20 cellular contexts compared by ENCODE assay signal in the genomic region with DNA sequence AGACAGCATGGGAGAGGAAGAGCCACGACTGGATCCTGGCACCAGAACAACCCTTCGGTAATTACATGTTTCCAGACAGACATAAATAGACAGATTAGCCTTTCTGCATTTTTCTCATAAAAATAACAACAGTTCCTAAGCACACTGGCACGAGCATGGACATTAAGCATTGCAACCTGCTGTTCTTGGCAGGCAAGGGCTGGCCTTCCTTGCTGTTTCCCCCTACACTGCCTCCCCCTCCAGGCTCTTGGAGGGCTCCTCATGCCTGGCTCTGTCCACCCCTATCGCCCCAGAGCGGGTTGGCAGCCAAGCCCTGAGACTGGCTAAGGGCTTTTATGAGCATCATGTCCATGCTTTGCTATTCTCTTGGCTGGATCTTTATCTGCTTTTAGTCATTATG.
A peak's percentile ranks its signal among the peaks of the same experiment; 100 is the strongest.
DNase-seq lines count a peak whose midpoint lies in the region; ATAC-seq and TF ChIP-seq lines count a peak whose summit lies in the region.
"Had no signal": no experiment of that assay in that cellular context is flagged by ENCODE, and none has a peak within 500 bp of the region (broad histone marks: within the 10 kb centered on the region; RNA-seq: fewer than 3 reads in every experiment).

No MANE protein-coding gene starts in this region.

- H3K36me3 Mint-ChIP-seq in nephron progenitor cell (ENCODE audit: low read depth), result no peaks in the 10 kb centered on the region
- H3K36me3 Mint-ChIP-seq: activated naive CD4-positive, alpha-beta T cell treated with anti-CD3 and anti-CD28 coated beads, Interleukin-2, amount 10 ng/mL, durations not matched to agents 7 days and 5 days had no signal

- H3K4me1 Mint-ChIP-seq in nephron progenitor cell, result peaks cover 7% of the 10 kb centered on the region
- H3K4me1 Mint-ChIP-seq: activated CD4-positive, alpha-beta T cell treated with anti-CD3 and anti-CD28 coated beads for 36 hours; activated naive CD4-positive, alpha-beta T cell treated with anti-CD3 and anti-CD28 coated beads, Interleukin-2, amount 10 ng/mL, durations not matched to agents 7 days and 5 days had no signal

- no peak overlapping the region for H3K4me3 Mint-ChIP-seq in nephron progenitor cell
- H3K4me3 Mint-ChIP-seq: activated CD4-positive, alpha-beta T cell treated with anti-CD3 and anti-CD28 coated beads for 36 hours; activated naive CD4-positive, alpha-beta T cell treated with anti-CD3 and anti-CD28 coated beads, Interleukin-2, amount 10 ng/mL, durations not matched to agents 7 days and 5 days had no signal

- H3K27ac ChIP-seq in VCaP, result peak overlapping the region; percentile 75
- H3K27ac ChIP-seq: brain microvascular endothelial cell, thyroid gland had no signal

- H3K27ac Mint-ChIP-seq in nephron progenitor cell, result no peak overlapping the region
- H3K27ac Mint-ChIP-seq: activated CD4-positive, alpha-beta T cell treated with anti-CD3 and anti-CD28 coated beads for 36 hours; activated naive CD4-positive, alpha-beta T cell treated with anti-CD3 and anti-CD28 coated beads, Interleukin-2, amount 10 ng/mL, durations not matched to agents 7 days and 5 days had no signal

- intact Hi-C loops in Right ventricle myocardium superior (cut with DNase I), result no loop called here

- ATAC-seq in Right ventricle myocardium superior (ENCODE audit: poor library complexity) (peak; percentile 65), HG03565 (IDR thresholded peaks at IDR 0.05; ENCODE audit: unreplicated experiment) (no peak)
- ATAC-seq: activated CD4-positive, alpha-beta T cell treated with anti-CD3 and anti-CD28 coated beads for 36 hours; GM12878 had no signal

- H3K27me3 Mint-ChIP-seq in nephron progenitor cell (ENCODE audit: low read depth, poor library complexity), result peaks cover 11% of the 10 kb centered on the region

- TF ChIP-seq CTCF in VCaP (conservative IDR thresholded peaks at IDR 0.05) (no peak), retinal pigment epithelial cell (conservative IDR thresholded peaks at IDR 0.05; ENCODE audit: low read depth, low read length) (no peak), nephron progenitor cell (IDR thresholded peaks at IDR 0.05) (no peak)

- DNase-seq in GM04504 (ENCODE audit: low read depth) (peak; percentile 43), Right ventricle myocardium superior (peak; percentile 58), retinal pigment epithelial cell (ENCODE audit: low read depth) (peak; percentile 23), NCI-H1048 (lab: John Stamatoyannopoulos, UW) (no peak), nephron progenitor cell (no peak)
- DNase-seq in activated CD4-positive, alpha-beta T cell treated with anti-CD3 and anti-CD28 coated beads for 4 hours, result no peak
- DNase-seq: activated CD4-positive, alpha-beta T cell treated with anti-CD3 and anti-CD28 coated beads for 36 hours; activated naive CD4-positive, alpha-beta T cell treated with anti-CD3 and anti-CD28 coated beads, Interleukin-2, amount 10 ng/mL, durations not matched to agents 7 days and 5 days; brain microvascular endothelial cell; effector CD8-positive, alpha-beta T cell; NCI-H1930; NCI-H69; nucleus accumbens; SK-N-SH; small intestine; T1000; thyroid gland had no signal

- H3K4me3 ChIP-seq in retinal pigment epithelial cell (ENCODE audit: low read length), result no peak overlapping the region
- H3K4me3 ChIP-seq: GM12878, thyroid gland had no signal

- H3K9me3 Mint-ChIP-seq in nephron progenitor cell, result no peaks in the 10 kb centered on the region
- H3K9me3 Mint-ChIP-seq: activated naive CD4-positive, alpha-beta T cell treated with anti-CD3 and anti-CD28 coated beads, Interleukin-2, amount 10 ng/mL, durations not matched to agents 7 days and 5 days had no signal

Comparison
In these comparisons a context has a peak if more than half of its experiments do, and no peak if none do; other contexts are left out.
1. DNase-seq: peak in GM04504 (single experiment), Right ventricle myocardium superior (single experiment) and retinal pigment epithelial cell (single experiment); none in activated CD4-positive, alpha-beta T cell treated with anti-CD3 and anti-CD28 coated beads for 4 hours (0 of 2), NCI-H1048 (single experiment) and nephron progenitor cell (single experiment).